Comparison of ENCODE assay signal across 8 cellular contexts in genomic region chr21:44011774-44012473, GRCh38. TPM values are rescaled to one million over a fixed set of nuclear protein-coding genes. Genes with fewer than 3 reads are reported as not detected.
DNase-seq lines count a peak whose midpoint lies in the region; ATAC-seq and TF ChIP-seq lines count a peak whose summit lies in the region.

TSS of gene TRAPPC10 (plus strand) at chr21:44012309. CDS start at chr21:44012494, 185 bp downstream.

- H3K27me3 ChIP-seq in right lobe of liver: no peaks in the 10 kb centered on the region

- ATAC-seq in GM19035 (IDR thresholded peaks at IDR 0.05; ENCODE audit: unreplicated experiment) (peak; percentile 70), HG03342 (IDR thresholded peaks at IDR 0.05; ENCODE audit: unreplicated experiment) (peak; percentile 64), right lobe of liver (peak; percentile 78 to 86 (median 83))

- TF ChIP-seq POLR2A in right lobe of liver (IDR thresholded peaks at IDR 0.05): peak; percentile 93

- DNase-seq in Ammon's horn (ENCODE audit: low spot score): peak; percentile 88
- DNase-seq in NCI-H748 (lab: John Stamatoyannopoulos, UW; ENCODE audit: unreplicated experiment): peak; percentile 88
- DNase-seq in activated CD4-positive, alpha-beta T cell treated with anti-CD3 and anti-CD28 coated beads, Interleukin-2, amount 50 U/mL, for 48 hours: peak; percentile 80 to 83
- peak in 1 of 2 donors; percentile 82 for DNase-seq in dermis microvascular lymphatic vessel endothelial cell (ENCODE audit: low read depth in 2 of 2)
- DNase-seq in right lobe of liver: peak; percentile 88 to 91 (median 90)
- DNase-seq in stimulated activated CD4-positive, alpha-beta T cell treated with anti-CD3 and anti-CD28 coated beads, Interleukin-4, amount 100 ng/mL, for 1 hour: peak; percentile 82

- intact Hi-C loops in right lobe of liver (cut with DNase I): no loop called here

- no peaks in the 10 kb centered on the region for H3K36me3 ChIP-seq in right lobe of liver

- peak within 1 kb of the TSS; percentile 78 to 98 (median 98) for H3K4me3 ChIP-seq in right lobe of liver

- H3K9me3 ChIP-seq in right lobe of liver: no peaks in the 10 kb centered on the region

- TF ChIP-seq CTCF in right lobe of liver (IDR thresholded peaks at IDR 0.05): no peak

- 0% methylated on average over 13 of the region's 96 CpGs for WGBS in right lobe of liver (ENCODE audit: insufficient coverage, low coverage, low lambda C conversion rate, missing lambda C conversion rate)

- H3K4me1 ChIP-seq in right lobe of liver: peaks cover 0 to 33% (median 8%) of the 10 kb centered on the region in 4 donors

- H3K27ac ChIP-seq in right lobe of liver: peak within 1 kb of the TSS; percentile 87 to 93 (median 88)

RNA-seq across cellular contexts. Expression of gene TRAPPC10, which starts in this region (rescaled TPM):
- total RNA-seq in dermis microvascular lymphatic vessel endothelial cell (16.7 and 23.5 TPM in 2 replicates), right lobe of liver (10 to 100 TPM; 15.4 to 25.6 (median 18.4) TPM)
